Comparison of ENCODE assay signal across 8 cellular contexts in genomic region chr22:36253523-36254490, GRCh38. TPM values are rescaled to one million over a fixed set of nuclear protein-coding genes. Genes with fewer than 3 reads are reported as not detected.
DNase-seq lines count a peak whose midpoint lies in the region; ATAC-seq, FAIRE-seq and TF ChIP-seq lines count a peak whose summit lies in the region.

No MANE protein-coding gene starts in this region.

- ATAC-seq in A549 (no peak; a peak in 1 of 6 replicates), GM21360 (IDR thresholded peaks at IDR 0.05; ENCODE audit: unreplicated experiment) (no peak)
- no peak for ATAC-seq in central memory CD8-positive, alpha-beta T cell (replicated peaks; ENCODE audit: extremely low read depth, poor library complexity, severe bottlenecking)
- ATAC-seq in natural killer cell treated with Interleukin-12 subunit alpha and Interleukin-12 subunit beta and Interleukin-15 and Interleukin-18, amount 100 ng/mL, for 72 hours: peak in 1 of 2 donors; percentile 22

- H3F3A ChIP-seq in MM.1S (ENCODE audit: insufficient read depth, low read length): peaks cover 17% of the 10 kb centered on the region

- H3K4me3 Mint-ChIP-seq in central memory CD8-positive, alpha-beta T cell: peak overlapping the region; percentile 93
- H3K4me3 Mint-ChIP-seq in natural killer cell treated with Interleukin-12 subunit alpha and Interleukin-12 subunit beta and Interleukin-15 and Interleukin-18, amount 100 ng/mL, for 72 hours: peak overlapping the region; percentile 93

- TF ChIP-seq CTCF in A549 (IDR thresholded peaks at IDR 0.05): no peak
- no peak for TF ChIP-seq CTCF in MM.1S (IDR thresholded peaks at IDR 0.05; ENCODE audit: low read length)

- H3K36me3 Mint-ChIP-seq in central memory CD8-positive, alpha-beta T cell (ENCODE audit: insufficient read depth): peaks cover 26% of the 10 kb centered on the region
- H3K36me3 Mint-ChIP-seq in natural killer cell treated with Interleukin-12 subunit alpha and Interleukin-12 subunit beta and Interleukin-15 and Interleukin-18, amount 100 ng/mL, for 72 hours: peaks cover 12% of the 10 kb centered on the region

- no peak for TF ChIP-seq EP300 in A549 (IDR thresholded peaks at IDR 0.05)

- WGBS in A549 (ENCODE audit: missing lambda C conversion rate): 85% methylated on average over 7 of the region's 7 CpGs

- H3K27me3 Mint-ChIP-seq in central memory CD8-positive, alpha-beta T cell: no peaks in the 10 kb centered on the region
- H3K27me3 Mint-ChIP-seq in natural killer cell treated with Interleukin-12 subunit alpha and Interleukin-12 subunit beta and Interleukin-15 and Interleukin-18, amount 100 ng/mL, for 72 hours: no peaks in the 10 kb centered on the region

- DNase-seq in A549 (ENCODE audit: low read depth in 1 of 2, low spot score in 1 of 2): no peak
- no peak for DNase-seq in MM.1S
- DNase-seq in central memory CD8-positive, alpha-beta T cell (ENCODE audit: low spot score in 2 of 2): no peak
- no peak for DNase-seq in natural killer cell treated with Interleukin-12 subunit alpha and Interleukin-12 subunit beta and Interleukin-15 and Interleukin-18, amount 100 ng/mL, for 72 hours (ENCODE audit: low spot score)
- DNase-seq in ureter (ENCODE audit: low spot score): no peak
- no peak for DNase-seq in frontal cortex (ENCODE audit: low spot score in 2 of 2)
- no peak for DNase-seq in KBM-7

- peak overlapping the region; percentile 67 for H3K9ac ChIP-seq in MM.1S (ENCODE audit: low read length)

- H3K4me1 ChIP-seq in A549 (peaks cover 61% of the 10 kb centered on the region), MM.1S (ENCODE audit: low read length) (peaks cover 33% of the 10 kb centered on the region)

- peaks cover 41% of the 10 kb centered on the region for H3K79me2 ChIP-seq in MM.1S (ENCODE audit: low read length)

- H3K27ac ChIP-seq in A549 (peak overlapping the region; percentile 85 to 90), MM.1S (ENCODE audit: low read length) (peak overlapping the region; percentile 50; the same call in 1 of the 2 replicates)

- TF ChIP-seq POLR2A in A549 (IDR thresholded peaks at IDR 0.05; ENCODE audit: low read length): no peak

- H3K27me3 ChIP-seq in MM.1S (replicated peaks; ENCODE audit: insufficient read depth, low read length): no peaks in the 10 kb centered on the region

- H3K4me3 ChIP-seq in A549 (no peak overlapping the region), MM.1S (ENCODE audit: low read length) (peak overlapping the region; percentile 68)

- CTCF ChIA-PET in A549 (lab: Yijun Ruan, JAX): interaction anchor here (1.1 to 3.4 kb wide), 3 partner anchors 14 to 109 kb away, joined by 3 to 12 read pairs (median 3); partner anchors contain the start of gene APOL2

- H3K4me1 Mint-ChIP-seq in central memory CD8-positive, alpha-beta T cell: peaks cover 62% of the 10 kb centered on the region
- H3K4me1 Mint-ChIP-seq in natural killer cell treated with Interleukin-12 subunit alpha and Interleukin-12 subunit beta and Interleukin-15 and Interleukin-18, amount 100 ng/mL, for 72 hours (ENCODE audit: low read depth in 2 of 2): peaks cover 60 to 64% of the 10 kb centered on the region in 2 donors

- H3K4me2 ChIP-seq in A549 (peak overlapping the region; percentile 74), MM.1S (ENCODE audit: low read depth, low read length) (peak overlapping the region; percentile 99)

- H3K9me3 ChIP-seq in A549: no peaks in the 10 kb centered on the region
- no peaks in the 10 kb centered on the region for H3K9me3 ChIP-seq in MM.1S (replicated peaks; ENCODE audit: insufficient read depth, low read length)

- H4K20me1 ChIP-seq in MM.1S (ENCODE audit: insufficient read depth, low read length): no peaks in the 10 kb centered on the region

- POLR2A ChIA-PET in A549 (lab: Yijun Ruan, JAX): interaction anchor here (1.3 kb wide), 1 partner anchor 15 kb away, joined by 4 read pairs; the partner anchor contains the start of gene APOL2

- no peaks in the 10 kb centered on the region for H3K9me3 Mint-ChIP-seq in central memory CD8-positive, alpha-beta T cell
- H3K9me3 Mint-ChIP-seq in natural killer cell treated with Interleukin-12 subunit alpha and Interleukin-12 subunit beta and Interleukin-15 and Interleukin-18, amount 100 ng/mL, for 72 hours: no peaks in the 10 kb centered on the region

- H3K36me3 ChIP-seq in MM.1S (replicated peaks; ENCODE audit: insufficient read depth, low read length): no peaks in the 10 kb centered on the region

- TF ChIP-seq RAD21 in A549 (conservative IDR thresholded peaks at IDR 0.05 in 1 of 2, IDR thresholded peaks at IDR 0.05 in 1 of 2): no peak

- H2AFZ ChIP-seq in MM.1S (ENCODE audit: low read length): peak overlapping the region; percentile 60

- peak overlapping the region; percentile 93 for H3K27ac Mint-ChIP-seq in central memory CD8-positive, alpha-beta T cell (ENCODE audit: low read depth)
- peak overlapping the region; percentile 96 to 99 for H3K27ac Mint-ChIP-seq in natural killer cell treated with Interleukin-12 subunit alpha and Interleukin-12 subunit beta and Interleukin-15 and Interleukin-18, amount 100 ng/mL, for 72 hours

- FAIRE-seq in A549 (lab: Jason Lieb, UNC): no peak
- FAIRE-seq in frontal cortex (lab: Jason Lieb, UNC): no peak

- in situ Hi-C loops in KBM-7 (cut with MboI; ENCODE audit: low pct_unique_long_range_greater_than_20kb, low sequenced_read_pairs): no loop called here

- H3K9me2 ChIP-seq in MM.1S (replicated peaks; ENCODE audit: insufficient read depth, low read length): no peaks in the 10 kb centered on the region

TF ChIP-seq in A549, 52 proteins besides CTCF, POLR2A, EP300 and RAD21:
- no peak for TF ChIP-seq PBX3 (IDR thresholded peaks at IDR 0.05)
- TF ChIP-seq MAZ (IDR thresholded peaks at IDR 0.05; ENCODE audit: borderline replicate concordance, low read depth, low read length): no peak
- TF ChIP-seq ZFP36 (IDR thresholded peaks at IDR 0.05; ENCODE audit: borderline replicate concordance, partially characterized antibody): no peak
- TF ChIP-seq TP53 (CRISPR knock-in tag; IDR thresholded peaks at IDR 0.05): no peak
- TF ChIP-seq MYC (IDR thresholded peaks at IDR 0.05; ENCODE audit: borderline replicate concordance, low read length): no peak
- no peak for TF ChIP-seq E2F6 (IDR thresholded peaks at IDR 0.05; ENCODE audit: borderline replicate concordance, low read depth)
- no peak for TF ChIP-seq RARB (CRISPR knock-in tag; IDR thresholded peaks at IDR 0.05)
- no peak for TF ChIP-seq RCOR1 (IDR thresholded peaks at IDR 0.05; ENCODE audit: low read depth, low read length)

RNA-seq across cellular contexts. Expression of gene APOL1, which starts 0.9 kb away (rescaled TPM):
- polyA plus RNA-seq in A549 (2011; rRNA removed) (2.0 and 3.3 TPM in 2 replicates), A549 (2017; fragmentation: RNase III; extraction: RNeasy Plus Mini Kit Qiagen cat#74134 plus additional on column Dnase treatment) (5.2 to 7.6 TPM (median 6.5 TPM) in 3 replicates)
- polyA plus RNA-seq in A549 (2012; cell fraction: cytosol; rRNA removed): 0.61 and 0.96 TPM in 2 replicates
- polyA plus RNA-seq in A549 (2012; cell fraction: nucleus; rRNA removed): 0.92 and 1.2 TPM in 2 replicates
- 2.0 and 2.4 TPM in 2 replicates for polyA minus RNA-seq in A549 (2011; rRNA and poly(A)+ RNA removed)
- 100 to 1,000 TPM in 1 of 2 donors, 10 to 100 TPM in 1; 42.2 to 129 TPM for total RNA-seq in natural killer cell treated with Interleukin-12 subunit alpha and Interleukin-12 subunit beta and Interleukin-15 and Interleukin-18, amount 100 ng/mL, for 72 hours
- total RNA-seq in ureter (115 TPM), frontal cortex (1.2 TPM)

RNA-seq across cellular contexts. Expression of gene APOL2, which starts 14.5 kb away (rescaled TPM):
- polyA plus RNA-seq in A549 (2011; rRNA removed) (8.7 and 12.3 TPM in 2 replicates), A549 (2017; fragmentation: RNase III; extraction: RNeasy Plus Mini Kit Qiagen cat#74134 plus additional on column Dnase treatment) (21.5 to 23.8 TPM (median 23.1 TPM) in 3 replicates)
- polyA plus RNA-seq in A549 (2012; cell fraction: cytosol; rRNA removed): 8.6 TPM in 2 replicates
- 12.3 and 13.2 TPM in 2 replicates for polyA plus RNA-seq in A549 (2012; cell fraction: nucleus; rRNA removed)
- polyA minus RNA-seq in A549 (2011; rRNA and poly(A)+ RNA removed): 16.4 and 17.4 TPM in 2 replicates
- total RNA-seq in natural killer cell treated with Interleukin-12 subunit alpha and Interleukin-12 subunit beta and Interleukin-15 and Interleukin-18, amount 100 ng/mL, for 72 hours: 100 to 1,000 TPM in 1 of 2 donors, 10 to 100 TPM in 1; 92.1 to 231 TPM
- total RNA-seq in ureter (52.7 TPM), frontal cortex (5.3 TPM)

RNA-seq across cellular contexts. Expression of gene APOL4, which starts 52.2 kb away (rescaled TPM):
- polyA plus RNA-seq in A549 (2011; rRNA removed) (not detected in 2 replicates), A549 (2017; fragmentation: RNase III; extraction: RNeasy Plus Mini Kit Qiagen cat#74134 plus additional on column Dnase treatment) (not detected in 3 replicates)
- not detected in 2 replicates for polyA plus RNA-seq in A549 (2012; cell fraction: cytosol; rRNA removed)
- polyA plus RNA-seq in A549 (2012; cell fraction: nucleus; rRNA removed): 0.05 TPM in 1 of 2 replicates, not detected in the other
- not detected in 2 replicates for polyA minus RNA-seq in A549 (2011; rRNA and poly(A)+ RNA removed)
- 1 to 10 TPM in 1 of 2 donors, under 1 TPM in 1; 0.64 to 1.5 TPM for total RNA-seq in natural killer cell treated with Interleukin-12 subunit alpha and Interleukin-12 subunit beta and Interleukin-15 and Interleukin-18, amount 100 ng/mL, for 72 hours
- total RNA-seq in ureter (34.4 TPM), frontal cortex (7.7 TPM)

Comparison
In these comparisons a context has a peak if more than half of its experiments do, and no peak if none do; other contexts are left out.
1. RNA of gene APOL1, which starts 0.9 kb away (total RNA-seq): 42.2 to 129 TPM in natural killer cell treated with Interleukin-12 subunit alpha and Interleukin-12 subunit beta and Interleukin-15 and Interleukin-18, amount 100 ng/mL, for 72 hours and 115 TPM in ureter (single experiment); 1.2 TPM in frontal cortex (single experiment); every median in the first group is over 10 times any median in the second.